26 cellular contexts compared by ENCODE assay signal in genomic region chr18:58596265-58596681, GRCh38. TPM values are rescaled to one million over a fixed set of nuclear protein-coding genes. Genes with fewer than 3 reads are reported as not detected.
DNase-seq lines count a peak whose midpoint lies in the region; ATAC-seq and TF ChIP-seq lines count a peak whose summit lies in the region.
"Had no signal": no experiment of that assay in that cellular context is flagged by ENCODE, and none has a peak within 500 bp of the region (broad histone marks: within the 10 kb centered on the region; RNA-seq: fewer than 3 reads in every experiment).

No MANE protein-coding gene starts in this region.

- H3K27ac ChIP-seq in mesodermal cell (ENCODE audit: low read depth, low read length, severe bottlenecking) = peak overlapping the region; percentile 16
- no peak overlapping the region for H3K27ac ChIP-seq in PC-3 (ENCODE audit: low read length)

- H3K9ac ChIP-seq in PC-3 (ENCODE audit: low read length) = no peak overlapping the region

- no peak for DNase-seq in Right ventricle myocardium inferior (ENCODE audit: missing footprints)
- DNase-seq in cardiac septum (ENCODE audit: low spot score) = no peak
- no peak for DNase-seq in Right ventricle myocardium superior
- no peak for DNase-seq in type B pancreatic cell (ENCODE audit: extremely low spot score, unreplicated experiment)
- no peak for DNase-seq in epidermal melanocyte (ENCODE audit: insufficient read length, low spot score)
- no peak for DNase-seq in PC-3
- DNase-seq: activated CD4-positive, alpha-beta memory T cell treated with anti-CD3 and anti-CD28 coated beads, Interleukin-2, amount 10 ng/mL, durations not matched to agents 7 days and 5 days; activated effector memory CD4-positive, alpha-beta T cell treated with anti-CD3 and anti-CD28 coated beads, Interleukin-2, amount 50 U/mL, for 16 hours; activated T-cell treated with anti-CD3 and anti-CD28 coated beads for 4 hours; Caco-2; DMS79; effector CD8-positive, alpha-beta T cell; foreskin melanocyte; NCI-H1092 treated with DMSO at 0.1 percent for 48 hours; NCI-H1930; NCI-H748 treated with DMSO at 0.1 percent for 48 hours; SHP77 had no signal

- peak; percentile 30 for ATAC-seq in Right ventricle myocardium inferior
- peak; percentile 21 for ATAC-seq in Right ventricle myocardium superior (ENCODE audit: poor library complexity)
- no peak for ATAC-seq in PC-3
- no peak for ATAC-seq in GM19397 (IDR thresholded peaks at IDR 0.05; ENCODE audit: unreplicated experiment)
- ATAC-seq: activated CD4-positive, CD25-positive, alpha-beta regulatory T cell treated with anti-CD3 and anti-CD28 coated beads, Interleukin-2, amount 50 U/mL, for 24 hours; esophagus mucosa had no signal

- no peak overlapping the region for H3K4me2 ChIP-seq in PC-3 (ENCODE audit: low read length)
- H3K4me2 ChIP-seq: smooth muscle cell had no signal

- no TSS peak for BruUV-seq in PC-3 (replicated peaks; lab: Mats Ljungman, UMichigan)

- H3K9me2 ChIP-seq in PC-3 (replicated peaks; ENCODE audit: low read length) = no peaks in the 10 kb centered on the region

- no peak overlapping the region for H3K4me3 Mint-ChIP-seq in type B pancreatic cell
- H3K4me3 Mint-ChIP-seq: activated CD4-positive, alpha-beta memory T cell treated with anti-CD3 and anti-CD28 coated beads, Interleukin-2, amount 10 ng/mL, durations not matched to agents 7 days and 5 days; B cell had no signal

- CTCF ChIA-PET in PC-3 (lab: Charles Lee) = interaction anchor here (0.6 kb wide), 1 partner anchor 96 kb away, joined by 12 read pairs; no protein-coding TSS in a partner anchor

- no peaks in the 10 kb centered on the region for H4K20me1 ChIP-seq in PC-3 (ENCODE audit: low read length)

- no peak for TF ChIP-seq CTCF in type B pancreatic cell (conservative IDR thresholded peaks at IDR 0.05)
- TF ChIP-seq CTCF in PC-3 (conservative IDR thresholded peaks at IDR 0.05; ENCODE audit: low read depth, low read length) = no peak

- peaks cover 12% of the 10 kb centered on the region for H3K36me3 ChIP-seq in mesodermal cell (ENCODE audit: control insufficient read depth, insufficient read depth, low read length)
- H3K36me3 ChIP-seq in PC-3 (ENCODE audit: low read depth, low read length) = no peaks in the 10 kb centered on the region
- H3K36me3 ChIP-seq: HAP-1 had no signal

- H3F3A ChIP-seq in PC-3 (ENCODE audit: low read length, unreplicated experiment) = peaks cover 3% of the 10 kb centered on the region

- no peaks in the 10 kb centered on the region for H3K9me3 Mint-ChIP-seq in type B pancreatic cell

- POLR2A ChIA-PET in PC-3 (lab: Charles Lee; ENCODE audit: unreplicated experiment) = no interaction called here

- intact Hi-C loops in Right ventricle myocardium inferior (cut with DNase I) (no loop called here), cardiac septum (cut with DNase I) (no loop called here), Right ventricle myocardium superior (cut with DNase I) (no loop called here), PC-3 (cut with micrococcal nuclease) (no loop called here)

- peaks cover 10% of the 10 kb centered on the region for H3K27me3 Mint-ChIP-seq in type B pancreatic cell
- H3K27me3 Mint-ChIP-seq: activated CD4-positive, alpha-beta memory T cell treated with anti-CD3 and anti-CD28 coated beads, Interleukin-2, amount 10 ng/mL, durations not matched to agents 7 days and 5 days; B cell had no signal

- peaks cover 7% of the 10 kb centered on the region for H3K4me1 ChIP-seq in mesodermal cell (ENCODE audit: control insufficient read depth, insufficient read depth, low read length, poor library complexity, severe bottlenecking)
- H3K4me1 ChIP-seq in PC-3 (ENCODE audit: insufficient read depth, low read length) = peaks cover 8% of the 10 kb centered on the region

- no peaks in the 10 kb centered on the region for H3K36me3 Mint-ChIP-seq in type B pancreatic cell

- no peaks in the 10 kb centered on the region for H3K27me3 ChIP-seq in PC-3 (ENCODE audit: low read length)

- WGBS in mesodermal cell (ENCODE audit: insufficient coverage in 2 of 2), 2 experiments = 73 to 80% methylated on average over 3 to 5 of the region's 5 CpGs

- H3K79me2 ChIP-seq in PC-3 (ENCODE audit: low read length) = no peaks in the 10 kb centered on the region

- H3K9me3 ChIP-seq in mesodermal cell (ENCODE audit: control insufficient read depth, low read length) (peaks cover 18% of the 10 kb centered on the region), PC-3 (ENCODE audit: low read length) (no peaks in the 10 kb centered on the region)
- H3K9me3 ChIP-seq: Caco-2, HAP-1 had no signal

- peak overlapping the region; percentile 45 for H3K27ac Mint-ChIP-seq in type B pancreatic cell
- H3K27ac Mint-ChIP-seq: activated CD4-positive, alpha-beta memory T cell treated with anti-CD3 and anti-CD28 coated beads, Interleukin-2, amount 10 ng/mL, durations not matched to agents 7 days and 5 days; B cell; progenitor cell of endocrine pancreas had no signal

- H2AFZ ChIP-seq in PC-3 (ENCODE audit: low read length) = no peak overlapping the region

- H3K4me3 ChIP-seq in mesodermal cell (ENCODE audit: extremely low read depth, insufficient read depth, low read length, poor library complexity, severe bottlenecking) = no peak overlapping the region
- no peak overlapping the region for H3K4me3 ChIP-seq in PC-3 (ENCODE audit: low read length)
- H3K4me3 ChIP-seq: HAP-1, smooth muscle cell had no signal

- peaks cover 26% of the 10 kb centered on the region for H3K4me1 Mint-ChIP-seq in type B pancreatic cell (ENCODE audit: unreplicated experiment)

RNA-seq across cellular contexts. Expression of gene ALPK2, which starts 32.6 kb away (rescaled TPM):
- 243 TPM for total RNA-seq in Right ventricle myocardium inferior
- total RNA-seq in cardiac septum = 116 TPM
- 216 TPM for total RNA-seq in Right ventricle myocardium superior
- 25.8 TPM for polyA plus RNA-seq in mesodermal cell (2013, experiment 1 of 2)
- polyA plus RNA-seq in mesodermal cell (2013, experiment 2 of 2) = 28.0 TPM
- 0.24 and 1.5 TPM in 2 replicates for total RNA-seq in type B pancreatic cell (ENCODE audit: low replicate concordance)
- total RNA-seq in PC-3 (2014; rRNA removed) = 0.04 TPM in 1 of 2 replicates, not detected in the other
- total RNA-seq: OCI-LY7 had no signal

Comparison
In these comparisons a context has a peak if more than half of its experiments do, and no peak if none do; other contexts are left out.
1. ATAC-seq: peak in Right ventricle myocardium inferior (single experiment) and Right ventricle myocardium superior (single experiment); none in PC-3 (single experiment) and GM19397 (single experiment).
2. RNA of gene ALPK2, which starts 32.6 kb away (total RNA-seq): 243 TPM in Right ventricle myocardium inferior (single experiment), 216 TPM in Right ventricle myocardium superior (single experiment) and 116 TPM in cardiac septum (single experiment); 0.24 to 1.5 TPM in type B pancreatic cell and 0.04 TPM in PC-3; every median in the first group is over 10 times any median in the second.